ENCODE assay signal across 16 cellular contexts in genomic region chr18:76371301-76371700, GRCh38.
DNase-seq lines count a peak whose midpoint lies in the region; TF ChIP-seq lines count a peak whose summit lies in the region.
"Had no signal": no experiment of that assay in that cellular context is flagged by ENCODE, and none has a peak within 500 bp of the region (broad histone marks: within the 10 kb centered on the region; RNA-seq: fewer than 3 reads in every experiment).

No MANE protein-coding gene starts in this region.

- no peak overlapping the region for H3K9ac ChIP-seq in endodermal cell (ENCODE audit: extremely low read depth, low read length, poor library complexity, severe bottlenecking)

- H3K27me3 ChIP-seq in endodermal cell (ENCODE audit: control insufficient read depth, insufficient read depth, low read length, poor library complexity, severe bottlenecking): no peaks in the 10 kb centered on the region
- H3K27me3 ChIP-seq: BE2C had no signal

- H3K4me1 Mint-ChIP-seq in brain (peaks cover 78% of the 10 kb centered on the region), endodermal cell (peaks cover 10% of the 10 kb centered on the region), nephron progenitor cell (peaks cover 62% of the 10 kb centered on the region), progenitor cell of endocrine pancreas (ENCODE audit: low read depth) (peaks cover 7% of the 10 kb centered on the region)

- peaks cover 70% of the 10 kb centered on the region for H3K36me3 Mint-ChIP-seq in brain
- H3K36me3 Mint-ChIP-seq in endodermal cell (ENCODE audit: low read depth): peaks cover 37% of the 10 kb centered on the region
- H3K36me3 Mint-ChIP-seq in nephron progenitor cell (ENCODE audit: low read depth): peaks cover 88% of the 10 kb centered on the region
- H3K36me3 Mint-ChIP-seq in progenitor cell of endocrine pancreas (ENCODE audit: insufficient read depth): peaks cover 27% of the 10 kb centered on the region
- H3K36me3 Mint-ChIP-seq: CD4-positive, alpha-beta memory T cell had no signal

- 97 to 98% methylated on average over 8 to 23 of the region's 23 CpGs for WGBS in endodermal cell (ENCODE audit: insufficient coverage in 1 of 2, insufficient read length in 1 of 2), 2 experiments

- no peak overlapping the region for H3K27ac ChIP-seq in endodermal cell (ENCODE audit: low read depth, low read length)
- H3K27ac ChIP-seq: A549, C4-2B, HL-60 had no signal

- no peak overlapping the region for H3K4me3 ChIP-seq in endodermal cell (ENCODE audit: low read length)
- H3K4me3 ChIP-seq: A549 had no signal

- H3K9me3 Mint-ChIP-seq in brain: peaks cover 0 to 4% (median 0%) of the 10 kb centered on the region in 5 experiments
- H3K9me3 Mint-ChIP-seq in endodermal cell: no peaks in the 10 kb centered on the region
- H3K9me3 Mint-ChIP-seq in nephron progenitor cell: no peaks in the 10 kb centered on the region
- no peaks in the 10 kb centered on the region for H3K9me3 Mint-ChIP-seq in progenitor cell of endocrine pancreas (ENCODE audit: low read depth)
- H3K9me3 Mint-ChIP-seq: CD4-positive, alpha-beta memory T cell; HFFc6 had no signal

- DNase-seq in endodermal cell (no peak), nephron progenitor cell (no peak), progenitor cell of endocrine pancreas (ENCODE audit: low spot score, unreplicated experiment) (no peak), NCI-H510A treated with DMSO at 0.1 percent for 48 hours (lab: John Stamatoyannopoulos, UW) (no peak), COLO668 (lab: John Stamatoyannopoulos, UW; ENCODE audit: unreplicated experiment) (no peak), SKM-1 treated with dmso at 0.1 percent for 144 hours (lab: John Stamatoyannopoulos, UW; ENCODE audit: unreplicated experiment) (no peak), NCI-H2196 treated with DMSO at 0.1 percent for 48 hours (lab: John Stamatoyannopoulos, UW; ENCODE audit: unreplicated experiment) (no peak)
- DNase-seq: BE2C; Caco-2; CD4-positive, alpha-beta memory T cell; HCEC 1CT; HFFc6 had no signal

- peak overlapping the region in 4 of 5 experiments; percentile 72 to 87 (median 84) for H3K27ac Mint-ChIP-seq in brain
- H3K27ac Mint-ChIP-seq in endodermal cell: peak overlapping the region; percentile 9
- peak overlapping the region; percentile 66 for H3K27ac Mint-ChIP-seq in nephron progenitor cell
- H3K27ac Mint-ChIP-seq in progenitor cell of endocrine pancreas: peak overlapping the region; percentile 80
- H3K27ac Mint-ChIP-seq: CD4-positive, alpha-beta memory T cell; HFFc6 had no signal

- H3K36me3 ChIP-seq in endodermal cell (ENCODE audit: control insufficient read depth, insufficient read depth, low read length): peaks cover 8% of the 10 kb centered on the region
- H3K36me3 ChIP-seq: BE2C had no signal

- peaks cover 2% of the 10 kb centered on the region for H3K4me1 ChIP-seq in endodermal cell (ENCODE audit: control insufficient read depth, insufficient read depth, low read length)
- H3K4me1 ChIP-seq: BE2C, Caco-2 had no signal

- H3K4me3 Mint-ChIP-seq in brain (peak overlapping the region in 1 of 5 experiments; percentile 40), endodermal cell (no peak overlapping the region), nephron progenitor cell (no peak overlapping the region), progenitor cell of endocrine pancreas (ENCODE audit: low read depth) (no peak overlapping the region)
- H3K4me3 Mint-ChIP-seq: CD4-positive, alpha-beta memory T cell; HFFc6 had no signal

- TF ChIP-seq CTCF in brain (conservative IDR thresholded peaks at IDR 0.05): no peak
- no peak for TF ChIP-seq CTCF in endodermal cell (conservative IDR thresholded peaks at IDR 0.05)
- TF ChIP-seq CTCF in nephron progenitor cell (IDR thresholded peaks at IDR 0.05): no peak
- TF ChIP-seq CTCF in progenitor cell of endocrine pancreas (IDR thresholded peaks at IDR 0.05; ENCODE audit: unreplicated experiment): no peak

- H3K9me3 ChIP-seq in endodermal cell (ENCODE audit: control insufficient read depth, low read length): no peaks in the 10 kb centered on the region
- H3K9me3 ChIP-seq: A549, BE2C, Caco-2 had no signal

- H3K27me3 Mint-ChIP-seq in brain (no peaks in the 10 kb centered on the region), endodermal cell (ENCODE audit: insufficient read depth) (no peaks in the 10 kb centered on the region), nephron progenitor cell (ENCODE audit: low read depth, poor library complexity) (no peaks in the 10 kb centered on the region), progenitor cell of endocrine pancreas (no peaks in the 10 kb centered on the region)
- H3K27me3 Mint-ChIP-seq: CD4-positive, alpha-beta memory T cell had no signal

Comparison
In these comparisons a context has a peak if more than half of its experiments do, and no peak if none do; other contexts are left out.
1. H3K27ac Mint-ChIP-seq: peak in every context shown above with its lines; median percentile 84 in brain; 80 in progenitor cell of endocrine pancreas; 66 in nephron progenitor cell; 9 in endodermal cell.